In the genomic region with DNA sequence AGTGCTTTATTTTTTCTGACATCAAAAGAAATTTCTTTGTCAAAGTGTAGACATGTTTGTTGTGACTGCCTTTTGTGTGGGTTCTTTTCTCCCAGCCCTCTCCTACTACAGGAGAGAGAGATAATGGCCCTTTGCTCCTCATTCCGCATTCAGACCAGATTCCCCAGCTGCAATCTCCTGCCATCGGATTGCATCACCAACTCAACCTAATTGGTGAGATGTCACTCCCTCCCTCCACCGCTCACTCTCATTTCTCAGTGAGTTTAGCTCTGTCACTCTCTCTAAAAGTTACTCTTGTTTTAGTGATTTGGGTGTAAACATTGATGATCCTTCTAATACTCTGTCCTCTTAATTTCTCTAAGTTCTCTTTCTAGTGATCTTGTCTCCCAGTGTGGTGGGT, we compare ENCODE assay signal across 12 cellular contexts.
"Had no signal": no experiment of that assay in that cellular context is flagged by ENCODE, and none has a peak within 500 bp of the region (broad histone marks: within the 10 kb centered on the region; RNA-seq: fewer than 3 reads in every experiment).

No MANE protein-coding gene starts in this region.

- H3K36me3 Mint-ChIP-seq: activated naive CD8-positive, alpha-beta T cell had no signal

- H3K4me3 Mint-ChIP-seq: activated B cell treated with CpG ODN at 0.5 μM for 24 hours; activated CD8-positive, alpha-beta T cell treated with anti-CD3 and anti-CD28 coated beads for 36 hours; activated naive CD8-positive, alpha-beta T cell; T-helper 1 cell treated with Interleukin-12 subunit alpha and Interleukin-12 subunit beta and Interleukin-4 antibody, amounts not matched to agents 30 μg/mL and 1 μg/mL, for 36 hours had no signal

- DNase-seq: activated B cell treated with CpG ODN at 0.5 μM for 24 hours; activated CD4-positive, alpha-beta T cell treated with anti-CD3 and anti-CD28 coated beads for 48 hours; activated CD8-positive, alpha-beta T cell treated with anti-CD3 and anti-CD28 coated beads for 36 hours; activated gamma-delta T cell treated with Interleukin-2 at 50 U/mL for 16 hours; amygdala; body of pancreas; caudate nucleus; stimulated activated CD4-positive, alpha-beta T cell treated with anti-CD3 and anti-CD28 coated beads, Interleukin-1b, Interleukin-23, amount 100 ng/mL, for 48 hours; stomach had no signal

- H3K4me3 ChIP-seq: body of pancreas, stomach, thoracic aorta had no signal

- H3K27me3 Mint-ChIP-seq: activated naive CD8-positive, alpha-beta T cell had no signal

- H3K27ac Mint-ChIP-seq: activated B cell treated with CpG ODN at 0.5 μM for 24 hours; activated CD8-positive, alpha-beta T cell treated with anti-CD3 and anti-CD28 coated beads for 36 hours; activated naive CD8-positive, alpha-beta T cell; T-helper 1 cell treated with Interleukin-12 subunit alpha and Interleukin-12 subunit beta and Interleukin-4 antibody, amounts not matched to agents 30 μg/mL and 1 μg/mL, for 36 hours had no signal

- H3K27me3 ChIP-seq: body of pancreas, stomach had no signal

- H3K9me3 Mint-ChIP-seq: activated B cell treated with CpG ODN at 0.5 μM for 24 hours; activated CD8-positive, alpha-beta T cell treated with anti-CD3 and anti-CD28 coated beads for 36 hours; T-helper 1 cell treated with Interleukin-12 subunit alpha and Interleukin-12 subunit beta and Interleukin-4 antibody, amounts not matched to agents 30 μg/mL and 1 μg/mL, for 36 hours had no signal

- H3K27ac ChIP-seq: body of pancreas, stomach, thoracic aorta had no signal

- H3K9me3 ChIP-seq: body of pancreas, stomach, thoracic aorta had no signal
